ENCODE assay signal across 8 cellular contexts in genomic region chr19:1241417-1242095, GRCh38. TPM values are rescaled to one million over a fixed set of nuclear protein-coding genes. Genes with fewer than 3 reads are reported as not detected.
DNase-seq lines count a peak whose midpoint lies in the region; ATAC-seq and TF ChIP-seq lines count a peak whose summit lies in the region.

Gene ATP5F1D (plus strand): TSS chr19:1241751. CDS start chr19:1241851, 100 bp downstream.

- peak; percentile 98 for DNase-seq in AG08396 (ENCODE audit: low spot score)
- peak; percentile 55 for DNase-seq in NCI-H748 treated with DMSO at 0.1 percent for 48 hours (lab: John Stamatoyannopoulos, UW)
- peak; percentile 81 to 86 for DNase-seq in activated CD4-positive, alpha-beta T cell treated with anti-CD3 and anti-CD28 coated beads, Interleukin-2, amount 50 U/mL, for 24 hours (ENCODE audit: low read depth in 1 of 2, low spot score in 1 of 2)
- DNase-seq in left lobe of liver (ENCODE audit: low spot score): peak; percentile 95
- peak; percentile 92 to 93 for DNase-seq in stimulated activated CD4-positive, alpha-beta T cell treated with anti-CD3 and anti-CD28 coated beads, Interleukin-2, amount 100 ng/mL, for 24 hours

- peak; percentile 70 for TF ChIP-seq POLR2A in GM19099 (IDR thresholded peaks at IDR 0.05; ENCODE audit: extremely low read depth, insufficient read length, low read depth)

- H3K27me3 Mint-ChIP-seq in dendritic cell treated with granulocyte-macrophage colony-stimulating factor and Interleukin-4, amounts not matched to agents 40 ng/mL and 50 ng/mL, for 4 days: peaks cover 19% of the 10 kb centered on the region

- H3K4me3 Mint-ChIP-seq in dendritic cell treated with granulocyte-macrophage colony-stimulating factor and Interleukin-4, amounts not matched to agents 40 ng/mL and 50 ng/mL, for 4 days: peak within 1 kb of the TSS; percentile 86

- peaks cover 65% of the 10 kb centered on the region for H3K4me1 Mint-ChIP-seq in dendritic cell treated with granulocyte-macrophage colony-stimulating factor and Interleukin-4, amounts not matched to agents 40 ng/mL and 50 ng/mL, for 4 days (ENCODE audit: low read depth)

- ATAC-seq in HG03565 (IDR thresholded peaks at IDR 0.05; ENCODE audit: unreplicated experiment): peak; percentile 31
- ATAC-seq in left lobe of liver: peak; percentile 43

- intact Hi-C loops in dendritic cell treated with granulocyte-macrophage colony-stimulating factor and Interleukin-4, amounts not matched to agents 40 ng/mL and 50 ng/mL, for 4 days (cut with micrococcal nuclease): no loop called here

- H3K9me3 Mint-ChIP-seq in dendritic cell treated with granulocyte-macrophage colony-stimulating factor and Interleukin-4, amounts not matched to agents 40 ng/mL and 50 ng/mL, for 4 days: no peaks in the 10 kb centered on the region

- H3K27ac Mint-ChIP-seq in dendritic cell treated with granulocyte-macrophage colony-stimulating factor and Interleukin-4, amounts not matched to agents 40 ng/mL and 50 ng/mL, for 4 days: peak within 1 kb of the TSS; percentile 78

- peaks cover 35% of the 10 kb centered on the region for H3K36me3 Mint-ChIP-seq in dendritic cell treated with granulocyte-macrophage colony-stimulating factor and Interleukin-4, amounts not matched to agents 40 ng/mL and 50 ng/mL, for 4 days (ENCODE audit: low read depth)

RNA-seq across cellular contexts. Expression of gene ATP5F1D, which starts in this region (rescaled TPM):
- total RNA-seq in left lobe of liver: 282 TPM

Comparison
In these comparisons a context has a peak if more than half of its experiments do, and no peak if none do; other contexts are left out.
1. Peak in every context shown above with its lines: DNase-seq and ATAC-seq.